ENCODE assay signal across 34 cellular contexts in genomic region chr11:133983660-133984316, GRCh38. TPM values are rescaled to one million over a fixed set of nuclear protein-coding genes. Genes with fewer than 3 reads are reported as not detected.
"Had no signal": no experiment of that assay in that cellular context is flagged by ENCODE, and none has a peak within 500 bp of the region (broad histone marks: within the 10 kb centered on the region; RNA-seq: fewer than 3 reads in every experiment).

No MANE protein-coding gene starts in this region.

- H3K4me1 Mint-ChIP-seq: activated B cell treated with CpG ODN at 0.5 μM for 24 hours; activated naive CD8-positive, alpha-beta T cell treated with anti-CD3 and anti-CD28 coated beads, Interleukin-2, amount 50 U/mL, for 24 hours had no signal

- H3K36me3 Mint-ChIP-seq: activated CD4-positive, alpha-beta memory T cell treated with anti-CD3 and anti-CD28 coated beads for 36 hours; activated naive CD4-positive, alpha-beta T cell treated with anti-CD3 and anti-CD28 coated beads, Interleukin-2, amount 10 ng/mL, durations not matched to agents 7 days and 5 days; activated naive CD8-positive, alpha-beta T cell had no signal

- H3K27me3 Mint-ChIP-seq: activated CD4-positive, alpha-beta memory T cell treated with anti-CD3 and anti-CD28 coated beads for 36 hours; activated naive CD8-positive, alpha-beta T cell; activated naive CD8-positive, alpha-beta T cell treated with anti-CD3 and anti-CD28 coated beads, Interleukin-2, amount 50 U/mL, for 24 hours had no signal

- H3K27ac ChIP-seq: brain microvascular endothelial cell, PC-9, RWPE1, VCaP had no signal

- H3K4me2 ChIP-seq: PC-9 had no signal

- H3K4me3 ChIP-seq: PC-9 had no signal

- H3K27ac Mint-ChIP-seq: activated B cell treated with CpG ODN at 0.5 μM for 24 hours; activated CD4-positive, alpha-beta memory T cell treated with anti-CD3 and anti-CD28 coated beads for 36 hours; activated naive CD4-positive, alpha-beta T cell treated with anti-CD3 and anti-CD28 coated beads, Interleukin-2, amount 10 ng/mL, durations not matched to agents 7 days and 5 days; activated naive CD8-positive, alpha-beta T cell; activated naive CD8-positive, alpha-beta T cell treated with anti-CD3 and anti-CD28 coated beads, Interleukin-2, amount 50 U/mL, for 24 hours; activated T-helper 1 cell treated with anti-CD3 and anti-CD28 coated beads, Interleukin-12 subunit alpha, Interleukin-12 subunit beta, Interleukin-2, Interleukin-4 antibody, amounts not matched to agents 30 ng/mL and 10 ng/mL and 1 ng/mL, durations not matched to agents 14 hours and 24 hours and 36 hours had no signal

- ATAC-seq: activated naive CD8-positive, alpha-beta T cell treated with anti-CD3 and anti-CD28 coated beads, Interleukin-2, amount 50 U/mL, for 24 hours; activated T-cell treated with anti-CD3 and anti-CD28 coated beads, Interleukin-2, amount 50 U/mL, for 4 hours had no signal

- DNase-seq: activated B cell treated with CpG ODN at 0.5 μM for 24 hours; activated CD4-positive, alpha-beta memory T cell treated with anti-CD3 and anti-CD28 coated beads for 36 hours; activated CD4-positive, alpha-beta T cell treated with anti-CD3 and anti-CD28 coated beads for 4 hours; activated CD4-positive, alpha-beta T cell treated with anti-CD3 and anti-CD28 coated beads, Interleukin-2, amount 50 U/mL, for 1 hour; activated CD4-positive, CD25-positive, alpha-beta regulatory T cell treated with anti-CD3 and anti-CD28 coated beads, Interleukin-2, amount 50 U/mL, for 72 hours; activated CD8-positive, alpha-beta memory T cell treated with anti-CD3 and anti-CD28 coated beads, Interleukin-2, amount 50 U/mL, for 4 hours; activated effector memory CD4-positive, alpha-beta T cell treated with Interleukin-2 at 50 U/mL for 16 hours; activated naive CD4-positive, alpha-beta T cell treated with anti-CD3 and anti-CD28 coated beads, Interleukin-2, amount 10 ng/mL, durations not matched to agents 7 days and 5 days; activated naive CD8-positive, alpha-beta T cell treated with anti-CD3 and anti-CD28 coated beads, Interleukin-2, amount 50 U/mL, for 24 hours; activated T-cell treated with anti-CD3 and anti-CD28 coated beads for 4 hours; activated T-cell treated with anti-CD3 and anti-CD28 coated beads, Interleukin-2, amount 50 U/mL, for 4 hours; anterior cingulate cortex; brain microvascular endothelial cell; central memory CD4-positive, alpha-beta T cell; KG1; MM.1S; MV-4-11; NCI-H1417 treated with DMSO at 0.1 percent for 48 hours; NCI-H1694; NCI-H1930; NCI-H2171; NCI-H526; NCI-H748 treated with DMSO at 0.1 percent for 48 hours; NK-92 treated with Interleukin-12 subunit alpha and Interleukin-12 subunit beta, amount 100 ng/mL, for 24 hours; PC-9; Right ventricle myocardium superior; SW 1271; T-helper 1 cell; T-helper 2 cell; T-helper 9 cell had no signal

- H3K36me3 ChIP-seq: brain microvascular endothelial cell had no signal

- H3K27me3 ChIP-seq: brain microvascular endothelial cell had no signal

- H3K4me3 Mint-ChIP-seq: activated B cell treated with CpG ODN at 0.5 μM for 24 hours; activated CD4-positive, alpha-beta memory T cell treated with anti-CD3 and anti-CD28 coated beads for 36 hours; activated naive CD4-positive, alpha-beta T cell treated with anti-CD3 and anti-CD28 coated beads, Interleukin-2, amount 10 ng/mL, durations not matched to agents 7 days and 5 days; activated naive CD8-positive, alpha-beta T cell; activated naive CD8-positive, alpha-beta T cell treated with anti-CD3 and anti-CD28 coated beads, Interleukin-2, amount 50 U/mL, for 24 hours; activated T-cell treated with anti-CD3 and anti-CD28 coated beads, Interleukin-2, amount 50 U/mL, for 4 hours; activated T-helper 1 cell treated with anti-CD3 and anti-CD28 coated beads, Interleukin-12 subunit alpha, Interleukin-12 subunit beta, Interleukin-2, Interleukin-4 antibody, amounts not matched to agents 30 ng/mL and 10 ng/mL and 1 ng/mL, durations not matched to agents 14 hours and 24 hours and 36 hours had no signal

- H3K9me3 Mint-ChIP-seq: activated B cell treated with CpG ODN at 0.5 μM for 24 hours; activated CD4-positive, alpha-beta memory T cell treated with anti-CD3 and anti-CD28 coated beads for 36 hours; activated naive CD4-positive, alpha-beta T cell treated with anti-CD3 and anti-CD28 coated beads, Interleukin-2, amount 10 ng/mL, durations not matched to agents 7 days and 5 days; activated naive CD8-positive, alpha-beta T cell treated with anti-CD3 and anti-CD28 coated beads, Interleukin-2, amount 50 U/mL, for 24 hours; activated T-cell treated with anti-CD3 and anti-CD28 coated beads, Interleukin-2, amount 50 U/mL, for 4 hours; activated T-helper 1 cell treated with anti-CD3 and anti-CD28 coated beads, Interleukin-12 subunit alpha, Interleukin-12 subunit beta, Interleukin-2, Interleukin-4 antibody, amounts not matched to agents 30 ng/mL and 10 ng/mL and 1 ng/mL, durations not matched to agents 14 hours and 24 hours and 36 hours had no signal

- H2AFZ ChIP-seq: PC-9 had no signal

RNA-seq across cellular contexts. Expression of gene IGSF9B, which starts 27.0 kb away (rescaled TPM):
- total RNA-seq: PC-9 had no signal
